Comparison of ENCODE assay signal across 1 cellular context in genomic region chr16:70574595-70575271, GRCh38.
TF ChIP-seq lines count a peak whose summit lies in the region.

No MANE protein-coding gene starts in this region.

TF ChIP-seq in K562, 482 proteins besides CTCF, POLR2A, EP300 and RAD21 (continued from another document):
- no peak for TF ChIP-seq NFYB (IDR thresholded peaks at IDR 0.05; ENCODE audit: extremely low read depth, insufficient read length)
- TF ChIP-seq PREB (CRISPR knock-in tag; IDR thresholded peaks at IDR 0.05) = no peak
